In genomic region chr3:189123595-189124387, GRCh38 we compare ENCODE assay signal across 12 cellular contexts. TPM values are rescaled to one million over a fixed set of nuclear protein-coding genes. Genes with fewer than 3 reads are reported as not detected.
A peak's percentile ranks its signal among the peaks of the same experiment; 100 is the strongest.
DNase-seq lines count a peak whose midpoint lies in the region; ATAC-seq and TF ChIP-seq lines count a peak whose summit lies in the region.
"Had no signal": no experiment of that assay in that cellular context is flagged by ENCODE, and none has a peak within 500 bp of the region (broad histone marks: within the 10 kb centered on the region; RNA-seq: fewer than 3 reads in every experiment).

No MANE protein-coding gene starts in this region.

- TF ChIP-seq POLR2A in ovary (IDR thresholded peaks at IDR 0.05), result no peak

- DNase-seq in ACHN (peak; percentile 7), NCI-H69 (lab: John Stamatoyannopoulos, UW) (peak; percentile 30), globus pallidus (ENCODE audit: low spot score) (peak; percentile 23), ovary (peak in 3 of 5 donors; percentile 19 to 54 (median 37)), KBM-7 (no peak), posterior vena cava (ENCODE audit: low spot score) (no peak), MG63 (no peak)
- DNase-seq: IMR-90; NK-92 treated with Interleukin-12 subunit alpha and Interleukin-12 subunit beta, amount 100 ng/mL, for 24 hours; stimulated activated CD4-positive, alpha-beta T cell treated with anti-CD3 and anti-CD28 coated beads, Interleukin-12 subunit alpha, Interleukin-12 subunit beta, amount 100 ng/mL, for 4 hours had no signal

- no peak for TF ChIP-seq EP300 in ovary (IDR thresholded peaks at IDR 0.05)

- H3K9me3 ChIP-seq in ovary (no peaks in the 10 kb centered on the region), MG63 (no peaks in the 10 kb centered on the region)

- H3K36me3 ChIP-seq in ovary, result no peaks in the 10 kb centered on the region
- H3K36me3 ChIP-seq in MG63, result no peaks in the 10 kb centered on the region

- peak overlapping the region in 1 of 2 donors; percentile 20 for H3K27ac ChIP-seq in ovary
- H3K27ac ChIP-seq: BLaER1 treated with 17β-estradiol and CSF1 and Interleukin-3, amounts not matched to agents 10 nM and 100 nM had no signal

- no peak for TF ChIP-seq CTCF in ovary (IDR thresholded peaks at IDR 0.05)

- H3K27me3 ChIP-seq in ovary (no peaks in the 10 kb centered on the region), MG63 (no peaks in the 10 kb centered on the region)
- H3K27me3 ChIP-seq: BLaER1 treated with 17β-estradiol and CSF1 and Interleukin-3, amounts not matched to agents 10 nM and 100 nM had no signal

- intact Hi-C loops in ovary (cut with DNase I) (no loop called here), posterior vena cava (cut with DNase I) (no loop called here)

- peaks cover 3% of the 10 kb centered on the region for H3K4me1 ChIP-seq in ovary (ENCODE audit: insufficient read depth)

- no peak overlapping the region for H3K4me3 ChIP-seq in ovary
- no peak overlapping the region for H3K4me3 ChIP-seq in MG63
- H3K4me3 ChIP-seq: BLaER1 treated with 17β-estradiol and CSF1 and Interleukin-3, amounts not matched to agents 10 nM and 100 nM had no signal

- in situ Hi-C loops in ACHN (cut with HindIII; ENCODE audit: low pct_ligation_motif_present, low pct_unique_long_range_greater_than_20kb, low sequenced_read_pairs), result no loop called here
- in situ Hi-C loops in KBM-7 (cut with MboI; ENCODE audit: low pct_unique_long_range_greater_than_20kb, low sequenced_read_pairs), result no loop called here

- 18% methylated on average over 11 of the region's 11 CpGs for WGBS in ovary, 3 donors

- no peak for ATAC-seq in GM18867 (IDR thresholded peaks at IDR 0.05; ENCODE audit: unreplicated experiment)

RNA-seq across cellular contexts. Expression of gene TPRG1, which starts 48.0 kb away (rescaled TPM):
- total RNA-seq in ovary, result 10 to 100 TPM in 3 of 7 donors, 1 to 10 TPM in 4; 3.2 to 20.2 (median 8.1) TPM
- polyA plus RNA-seq in ovary, result 1 to 10 TPM; 1.9 to 7.5 TPM
- total RNA-seq in posterior vena cava, result 10 to 100 TPM; 14.2 to 15.2 TPM
- 0.16 and 0.81 TPM in 2 replicates for total RNA-seq in MG63 (2014; rRNA removed; shearing (Covaris generic); ENCODE audit: low replicate concordance)
- total RNA-seq: IMR-90 had no signal

Comparison
In these comparisons a context has a peak if more than half of its experiments do, and no peak if none do; other contexts are left out.
1. DNase-seq: peak in ACHN (single experiment), NCI-H69 (single experiment), globus pallidus (single experiment) and ovary (3 of 5); none in KBM-7 (single experiment), posterior vena cava (single experiment) and MG63 (single experiment).